Comparison of ENCODE assay signal across 17 cellular contexts in genomic region chr6:35282472-35282871, GRCh38.
"Had no signal": no experiment of that assay in that cellular context is flagged by ENCODE, and none has a peak within 500 bp of the region (broad histone marks: within the 10 kb centered on the region; RNA-seq: fewer than 3 reads in every experiment).

No MANE protein-coding gene starts in this region.

- H3K27ac ChIP-seq: neutrophil, right atrium auricular region, sigmoid colon, suprapubic skin, thyroid gland, upper lobe of left lung, uterus had no signal

- H3K4me1 ChIP-seq: sigmoid colon, suprapubic skin, upper lobe of left lung, uterus had no signal

- DNase-seq: effector memory CD4-positive, alpha-beta T cell; foreskin fibroblast; kidney; left cardiac atrium; mesendoderm; naive thymus-derived CD4-positive, alpha-beta T cell; nephron progenitor cell; sigmoid colon; small intestine; stimulated activated CD4-positive, alpha-beta T cell treated with anti-CD3 and anti-CD28 coated beads, Interleukin-2, amount 100 ng/mL, for 48 hours; stimulated activated naive CD8-positive, alpha-beta T cell treated with anti-CD3 and anti-CD28 coated beads, Interleukin-15, Interleukin-2, amounts not matched to agents 100 U/mL and 50 U/mL, for 24 hours; thyroid gland; upper lobe of left lung; uterus had no signal

- H3K4me3 ChIP-seq: right atrium auricular region, sigmoid colon, suprapubic skin, thyroid gland, upper lobe of left lung, uterus had no signal

- H3K9me3 ChIP-seq: neutrophil, right atrium auricular region, sigmoid colon, suprapubic skin, thyroid gland, upper lobe of left lung, uterus had no signal

- H3K27me3 ChIP-seq: neutrophil, right atrium auricular region, sigmoid colon, suprapubic skin, thyroid gland, upper lobe of left lung, uterus had no signal

- H3K36me3 ChIP-seq: uterus had no signal
